8 cellular contexts compared by ENCODE assay signal in the genomic region with DNA sequence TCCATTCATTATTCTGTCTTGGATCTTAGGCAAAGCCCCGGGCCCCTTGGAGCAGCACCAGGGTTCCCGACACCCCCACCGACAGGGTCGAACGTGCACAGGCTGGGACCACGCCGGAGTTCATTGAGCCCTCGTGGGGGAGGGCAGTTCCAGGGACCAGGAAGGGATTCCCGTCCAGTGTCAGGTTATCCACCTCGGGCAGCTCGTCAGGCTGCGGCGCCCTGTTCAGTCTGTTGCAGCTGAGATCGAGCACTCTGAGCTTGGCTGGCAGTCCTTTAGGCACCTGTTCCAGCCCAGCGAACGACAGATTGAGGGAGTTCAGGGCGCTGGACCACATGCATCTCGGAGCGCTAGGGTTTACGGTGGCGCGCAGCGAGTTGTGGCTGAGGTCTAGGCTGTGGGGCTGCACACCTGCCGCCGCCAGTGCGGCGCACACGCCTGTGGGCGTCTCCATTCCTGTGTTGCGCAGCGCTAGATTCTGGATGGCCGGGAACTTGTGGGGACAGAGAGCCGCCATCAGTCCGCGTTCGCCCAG. TPM values are rescaled to one million over a fixed set of nuclear protein-coding genes. Genes with fewer than 3 reads are reported as not detected.
DNase-seq lines count a peak whose midpoint lies in the region; ATAC-seq and TF ChIP-seq lines count a peak whose summit lies in the region.

No MANE protein-coding gene starts in this region.

- peaks cover 3% of the 10 kb centered on the region for H3K9me3 Mint-ChIP-seq in activated naive CD4-positive, alpha-beta T cell treated with anti-CD3 and anti-CD28 coated beads, Interleukin-2, amount 10 ng/mL, durations not matched to agents 7 days and 5 days
- H3K9me3 Mint-ChIP-seq in stimulated activated memory B cell treated with anti-CD40 and anti-IgM and Interleukin-4, amounts not matched to agents 10 μg/mL and 1 μg/mL and 100 μg/mL, for 72 hours = no peaks in the 10 kb centered on the region
- H3K9me3 Mint-ChIP-seq in nephron progenitor cell = peaks cover 38% of the 10 kb centered on the region

- H3K27ac ChIP-seq in right atrium auricular region = peak overlapping the region; percentile 57 to 72

- H3K36me3 ChIP-seq in right atrium auricular region = no peaks in the 10 kb centered on the region

- H3K4me3 ChIP-seq in AG04449 (ENCODE audit: low read depth, low read length) = peak overlapping the region; percentile 56
- H3K4me3 ChIP-seq in right atrium auricular region = peak overlapping the region; percentile 40 to 60

- peaks cover 0 to 18% of the 10 kb centered on the region in 2 donors for H3K4me1 ChIP-seq in right atrium auricular region

- H3K27me3 Mint-ChIP-seq in activated naive CD4-positive, alpha-beta T cell treated with anti-CD3 and anti-CD28 coated beads, Interleukin-2, amount 10 ng/mL, durations not matched to agents 7 days and 5 days = peaks cover 42% of the 10 kb centered on the region
- peaks cover 9% of the 10 kb centered on the region for H3K27me3 Mint-ChIP-seq in stimulated activated memory B cell treated with anti-CD40 and anti-IgM and Interleukin-4, amounts not matched to agents 10 μg/mL and 1 μg/mL and 100 μg/mL, for 72 hours
- peaks cover 11% of the 10 kb centered on the region for H3K27me3 Mint-ChIP-seq in nephron progenitor cell (ENCODE audit: low read depth, poor library complexity)

- H3K27me3 ChIP-seq in right atrium auricular region = no peaks in the 10 kb centered on the region

- peaks cover 2% of the 10 kb centered on the region for H3K36me3 Mint-ChIP-seq in activated naive CD4-positive, alpha-beta T cell treated with anti-CD3 and anti-CD28 coated beads, Interleukin-2, amount 10 ng/mL, durations not matched to agents 7 days and 5 days
- H3K36me3 Mint-ChIP-seq in stimulated activated memory B cell treated with anti-CD40 and anti-IgM and Interleukin-4, amounts not matched to agents 10 μg/mL and 1 μg/mL and 100 μg/mL, for 72 hours = peaks cover 5% of the 10 kb centered on the region
- H3K36me3 Mint-ChIP-seq in nephron progenitor cell (ENCODE audit: low read depth) = peaks cover 23% of the 10 kb centered on the region

- H3K27ac Mint-ChIP-seq in activated naive CD4-positive, alpha-beta T cell treated with anti-CD3 and anti-CD28 coated beads, Interleukin-2, amount 10 ng/mL, durations not matched to agents 7 days and 5 days = no peak overlapping the region
- peak overlapping the region; percentile 21 for H3K27ac Mint-ChIP-seq in stimulated activated memory B cell treated with anti-CD40 and anti-IgM and Interleukin-4, amounts not matched to agents 10 μg/mL and 1 μg/mL and 100 μg/mL, for 72 hours
- no peak overlapping the region for H3K27ac Mint-ChIP-seq in nephron progenitor cell

- ATAC-seq in GM19043 (IDR thresholded peaks at IDR 0.05; ENCODE audit: low read depth, unreplicated experiment) = peak; percentile 34
- ATAC-seq in HG03469 (IDR thresholded peaks at IDR 0.05; ENCODE audit: unreplicated experiment) = peak; percentile 19
- ATAC-seq in stimulated activated memory B cell treated with anti-CD40 and anti-IgM and Interleukin-4, amounts not matched to agents 10 μg/mL and 1 μg/mL and 100 μg/mL, for 72 hours = peak; percentile 76

- TF ChIP-seq CTCF in AG04449 (IDR thresholded peaks at IDR 0.05; ENCODE audit: insufficient read depth, low read length, missing control alignments) = no peak
- no peak for TF ChIP-seq CTCF in right atrium auricular region (IDR thresholded peaks at IDR 0.05)
- TF ChIP-seq CTCF in nephron progenitor cell (IDR thresholded peaks at IDR 0.05) = no peak

- CTCF ChIA-PET in AG04449 (lab: Yijun Ruan, JAX) = interaction anchor here (1.1 to 4.6 kb wide), 5 partner anchors 9 to 268 kb away, joined by 3 to 36 read pairs (median 5); a partner anchor contains a TSS
- CTCF ChIA-PET in activated naive CD4-positive, alpha-beta T cell treated with anti-CD3 and anti-CD28 coated beads, Interleukin-2, amount 10 ng/mL, durations not matched to agents 7 days and 5 days (lab: Charles Lee) = interaction anchor here (1.4 kb wide), 1 partner anchor 63 kb away, joined by 4 read pairs; no protein-coding TSS in a partner anchor

- H3K4me3 Mint-ChIP-seq in activated naive CD4-positive, alpha-beta T cell treated with anti-CD3 and anti-CD28 coated beads, Interleukin-2, amount 10 ng/mL, durations not matched to agents 7 days and 5 days = peak overlapping the region; percentile 77
- H3K4me3 Mint-ChIP-seq in stimulated activated memory B cell treated with anti-CD40 and anti-IgM and Interleukin-4, amounts not matched to agents 10 μg/mL and 1 μg/mL and 100 μg/mL, for 72 hours = peak overlapping the region; percentile 77
- no peak overlapping the region for H3K4me3 Mint-ChIP-seq in nephron progenitor cell

- peaks cover 35% of the 10 kb centered on the region for H3K4me1 Mint-ChIP-seq in activated naive CD4-positive, alpha-beta T cell treated with anti-CD3 and anti-CD28 coated beads, Interleukin-2, amount 10 ng/mL, durations not matched to agents 7 days and 5 days
- H3K4me1 Mint-ChIP-seq in stimulated activated memory B cell treated with anti-CD40 and anti-IgM and Interleukin-4, amounts not matched to agents 10 μg/mL and 1 μg/mL and 100 μg/mL, for 72 hours = peaks cover 19% of the 10 kb centered on the region
- no peaks in the 10 kb centered on the region for H3K4me1 Mint-ChIP-seq in nephron progenitor cell

- POLR2A ChIA-PET in AG04449 (lab: Yijun Ruan, JAX) = interaction anchor here (0.6 to 1.0 kb wide), 2 partner anchors 74 to 98 kb away, joined by 3 to 6 read pairs; a partner anchor contains a TSS

- no peaks in the 10 kb centered on the region for H3K9me3 ChIP-seq in right atrium auricular region

- DNase-seq in AG04449 (ENCODE audit: low read depth, low spot score) = no peak
- peak; percentile 52 for DNase-seq in activated naive CD4-positive, alpha-beta T cell treated with anti-CD3 and anti-CD28 coated beads, Interleukin-2, amount 10 ng/mL, durations not matched to agents 7 days and 5 days
- DNase-seq in right atrium auricular region (ENCODE audit: low spot score) = no peak
- DNase-seq in OCI-M1 (lab: John Stamatoyannopoulos, UW) = no peak
- no peak for DNase-seq in nephron progenitor cell

RNA-seq across cellular contexts. Expression of a gene that starts 1.1 kb away (rescaled TPM):
- total RNA-seq in right atrium auricular region = 10 to 100 TPM; 25.0 to 74.1 TPM

RNA-seq across cellular contexts. Expression of a gene that starts 7.4 kb away (rescaled TPM):
- 10 to 100 TPM; 10.6 to 26.0 TPM for total RNA-seq in right atrium auricular region

RNA-seq across cellular contexts. Expression of a gene that starts 15.5 kb away (rescaled TPM):
- total RNA-seq in right atrium auricular region = 10 to 100 TPM; 79.1 to 81.5 TPM

RNA-seq across cellular contexts. Expression of a gene that starts 15.7 kb away (rescaled TPM):
- total RNA-seq in right atrium auricular region = 100 to 1,000 TPM in 1 of 2 donors, 10 to 100 TPM in 1; 75.1 to 106 TPM

RNA-seq across cellular contexts. Expression of a gene that starts 32.8 kb away (rescaled TPM):
- 10 to 100 TPM in 1 of 2 donors, 1 to 10 TPM in 1; 8.3 to 12.4 TPM for total RNA-seq in right atrium auricular region

Comparison
In these comparisons a context has a peak if more than half of its experiments do, and no peak if none do; other contexts are left out.
1. ATAC-seq: peak in every context shown above with its lines; median percentile 76 in stimulated activated memory B cell treated with anti-CD40 and anti-IgM and Interleukin-4, amounts not matched to agents 10 μg/mL and 1 μg/mL and 100 μg/mL, for 72 hours; 34 in GM19043; 19 in HG03469.